19 cellular contexts compared by ENCODE assay signal in genomic region chr11:126391286-126391954, GRCh38. TPM values are rescaled to one million over a fixed set of nuclear protein-coding genes. Genes with fewer than 3 reads are reported as not detected.
DNase-seq lines count a peak whose midpoint lies in the region; ATAC-seq and TF ChIP-seq lines count a peak whose summit lies in the region.
"Had no signal": no experiment of that assay in that cellular context is flagged by ENCODE, and none has a peak within 500 bp of the region (broad histone marks: within the 10 kb centered on the region; RNA-seq: fewer than 3 reads in every experiment).

No MANE protein-coding gene starts in this region.

- H3K27me3 ChIP-seq in BLaER1 (no peaks in the 10 kb centered on the region), adrenal gland (no peaks in the 10 kb centered on the region), SK-N-SH (ENCODE audit: insufficient read depth) (no peaks in the 10 kb centered on the region)
- H3K27me3 ChIP-seq: hepatocyte had no signal

- H3K4me2 ChIP-seq in BLaER1 (peak overlapping the region; percentile 84), SK-N-SH (no peak overlapping the region)
- H3K4me2 ChIP-seq: hepatocyte had no signal

- peak overlapping the region; percentile 87 to 91 for H3K27ac Mint-ChIP-seq in natural killer cell
- H3K27ac Mint-ChIP-seq: activated CD4-positive, alpha-beta memory T cell treated with anti-CD3 and anti-CD28 coated beads, Interleukin-2, amount 10 ng/mL, durations not matched to agents 7 days and 5 days; activated naive CD8-positive, alpha-beta T cell treated with anti-CD3 and anti-CD28 coated beads, Interleukin-2, amount 10 ng/mL, durations not matched to agents 7 days and 5 days; activated T-helper 1 cell treated with anti-CD3 and anti-CD28 coated beads, Interleukin-12 subunit alpha, Interleukin-12 subunit beta, Interleukin-2, Interleukin-4 antibody, amounts not matched to agents 30 ng/mL and 10 ng/mL and 1 ng/mL, durations not matched to agents 14 hours and 24 hours and 36 hours; CD8-positive, alpha-beta T cell had no signal

- H3K9me2 ChIP-seq in SK-N-SH = no peaks in the 10 kb centered on the region

- H3K4me1 ChIP-seq in BLaER1 (peaks cover 59% of the 10 kb centered on the region), adrenal gland (replicated peaks in 1 of 2) (peaks cover 33 to 47% of the 10 kb centered on the region in 2 donors), SK-N-SH (ENCODE audit: control insufficient read depth in 1 of 2, insufficient read depth in 2 of 2, low read depth in 1 of 2, low read length in 1 of 2) (peaks cover 0 to 56% of the 10 kb centered on the region in 2 experiments; a peak in 1 of 4 replicates)
- H3K4me1 ChIP-seq: psoas muscle had no signal

- H3K9me3 ChIP-seq in BLaER1 (no peaks in the 10 kb centered on the region), KOPT-K1 (ENCODE audit: insufficient read depth, low read length, poor library complexity, severe bottlenecking) (no peaks in the 10 kb centered on the region), adrenal gland (replicated peaks in 1 of 3) (no peaks in the 10 kb centered on the region), SK-N-SH (no peaks in the 10 kb centered on the region)
- H3K9me3 ChIP-seq: psoas muscle had no signal

- no peak for TF ChIP-seq RAD21 in SK-N-SH (IDR thresholded peaks at IDR 0.05; ENCODE audit: low read length)

- ATAC-seq in natural killer cell = no peak
- ATAC-seq: CD8-positive, alpha-beta T cell had no signal

- 54 to 89% (median 72%) methylated on average over 4 to 7 of the region's 7 CpGs for WGBS in adrenal gland, 4 donors
- WGBS in SK-N-SH (ENCODE audit: low lambda C conversion rate) = 88% methylated on average over 7 of the region's 7 CpGs

- peak overlapping the region; percentile 29 for H3K4me3 Mint-ChIP-seq in natural killer cell
- H3K4me3 Mint-ChIP-seq: activated CD4-positive, alpha-beta memory T cell treated with anti-CD3 and anti-CD28 coated beads, Interleukin-2, amount 10 ng/mL, durations not matched to agents 7 days and 5 days; activated naive CD8-positive, alpha-beta T cell treated with anti-CD3 and anti-CD28 coated beads, Interleukin-2, amount 10 ng/mL, durations not matched to agents 7 days and 5 days; activated T-helper 1 cell treated with anti-CD3 and anti-CD28 coated beads, Interleukin-12 subunit alpha, Interleukin-12 subunit beta, Interleukin-2, Interleukin-4 antibody, amounts not matched to agents 30 ng/mL and 10 ng/mL and 1 ng/mL, durations not matched to agents 14 hours and 24 hours and 36 hours; CD8-positive, alpha-beta T cell; central memory CD8-positive, alpha-beta T cell had no signal

- H4K20me1 ChIP-seq in BLaER1 (peaks cover 6% of the 10 kb centered on the region; the same call in 1 of the 2 replicates), SK-N-SH (ENCODE audit: insufficient read depth) (no peaks in the 10 kb centered on the region)

- H3K79me2 ChIP-seq in SK-N-SH (ENCODE audit: insufficient read depth) = peaks cover 32% of the 10 kb centered on the region; the same call in 1 of the 2 replicates

- H3F3A ChIP-seq in SK-N-SH (replicated peaks; ENCODE audit: insufficient read depth) = no peaks in the 10 kb centered on the region

- intact Hi-C loops in adrenal gland (cut with DNase I) (no loop called here), natural killer cell (cut with micrococcal nuclease) (no loop called here)

- TF ChIP-seq CTCF in adrenal gland (IDR thresholded peaks at IDR 0.05) (no peak), natural killer cell (IDR thresholded peaks at IDR 0.05) (no peak), SK-N-SH (IDR thresholded peaks at IDR 0.05) (no peak)

- POLR2A ChIA-PET in SK-N-SH (lab: Yijun Ruan, JAX) = interaction anchor here (1.2 kb wide), 1 partner anchor 18 kb away, joined by 3 read pairs; no protein-coding TSS in a partner anchor

- H3K36me3 ChIP-seq in BLaER1 = no peaks in the 10 kb centered on the region
- H3K36me3 ChIP-seq in KOPT-K1 (ENCODE audit: insufficient read depth, low read length) = no peaks in the 10 kb centered on the region
- no peaks in the 10 kb centered on the region for H3K36me3 ChIP-seq in adrenal gland (replicated peaks in 1 of 2)
- H3K36me3 ChIP-seq in SK-N-SH (replicated peaks in 1 of 2; ENCODE audit: control insufficient read depth in 1 of 2, insufficient read depth in 2 of 2, low read length in 1 of 2) = no peaks in the 10 kb centered on the region

- TF ChIP-seq POLR2A in adrenal gland (IDR thresholded peaks at IDR 0.05) = no peak

- H3K27ac ChIP-seq in BLaER1 (peak overlapping the region; percentile 69; the same call in 1 of the 2 replicates), KOPT-K1 (ENCODE audit: low read depth, low read length, poor library complexity, severe bottlenecking) (peak overlapping the region; percentile 59), adrenal gland (peak overlapping the region; percentile 20 to 91 (median 78)), SK-N-SH (ENCODE audit: low read depth in 2 of 2, low read length in 1 of 2) (no peak overlapping the region; a peak in 1 of 4 replicates)
- H3K27ac ChIP-seq: hepatocyte, psoas muscle had no signal

- H2AFZ ChIP-seq in SK-N-SH (ENCODE audit: low read depth) = no peak overlapping the region
- H2AFZ ChIP-seq: hepatocyte had no signal

- H3K36me3 Mint-ChIP-seq in natural killer cell = no peaks in the 10 kb centered on the region
- H3K36me3 Mint-ChIP-seq: activated naive CD8-positive, alpha-beta T cell treated with anti-CD3 and anti-CD28 coated beads, Interleukin-2, amount 10 ng/mL, durations not matched to agents 7 days and 5 days; CD8-positive, alpha-beta T cell had no signal

- TF ChIP-seq EP300 in SK-N-SH (IDR thresholded peaks at IDR 0.05; ENCODE audit: borderline replicate concordance in 1 of 2, low read depth in 1 of 2, low read length in 1 of 2) = no peak

- DNase-seq in adrenal gland (peak in 1 of 7 donors; percentile 32), natural killer cell (no peak), SK-N-DZ (ENCODE audit: low spot score) (no peak), SK-N-SH (no peak)
- no peak for DNase-seq in activated CD4-positive, CD25-positive, alpha-beta regulatory T cell (lab: John Stamatoyannopoulos, UW)
- DNase-seq in activated CD4-positive, alpha-beta T cell treated with anti-CD3 and anti-CD28 coated beads, Interleukin-2, amount 50 U/mL, for 48 hours = no peak
- DNase-seq: activated CD4-positive, alpha-beta memory T cell treated with anti-CD3 and anti-CD28 coated beads, Interleukin-2, amount 10 ng/mL, durations not matched to agents 7 days and 5 days; activated naive CD8-positive, alpha-beta T cell treated with anti-CD3 and anti-CD28 coated beads, Interleukin-2, amount 10 ng/mL, durations not matched to agents 7 days and 5 days; CD8-positive, alpha-beta T cell; effector memory CD4-positive, alpha-beta T cell; kidney glomerular epithelial cell; psoas muscle; stimulated activated CD4-positive, alpha-beta T cell treated with anti-CD3 and anti-CD28 coated beads, Interleukin-12 subunit alpha, Interleukin-12 subunit beta, amount 100 ng/mL, for 4 hours; stimulated activated naive CD8-positive, alpha-beta T cell treated with anti-CD3 and anti-CD28 coated beads, Interleukin-15, Interleukin-2, amounts not matched to agents 100 U/mL and 50 U/mL, for 24 hours had no signal

- H3K4me3 ChIP-seq in BLaER1 (no peak overlapping the region), adrenal gland (no peak overlapping the region), SK-N-SH (ENCODE audit: low read depth in 2 of 2, low read length in 1 of 2) (no peak overlapping the region)
- H3K4me3 ChIP-seq: hepatocyte, psoas muscle had no signal

- no peak overlapping the region for H3K9ac ChIP-seq in BLaER1
- H3K9ac ChIP-seq in SK-N-SH = no peak overlapping the region

- no peaks in the 10 kb centered on the region for H3K9me3 Mint-ChIP-seq in natural killer cell
- H3K9me3 Mint-ChIP-seq: activated CD4-positive, alpha-beta memory T cell treated with anti-CD3 and anti-CD28 coated beads, Interleukin-2, amount 10 ng/mL, durations not matched to agents 7 days and 5 days; activated naive CD8-positive, alpha-beta T cell treated with anti-CD3 and anti-CD28 coated beads, Interleukin-2, amount 10 ng/mL, durations not matched to agents 7 days and 5 days; activated T-helper 1 cell treated with anti-CD3 and anti-CD28 coated beads, Interleukin-12 subunit alpha, Interleukin-12 subunit beta, Interleukin-2, Interleukin-4 antibody, amounts not matched to agents 30 ng/mL and 10 ng/mL and 1 ng/mL, durations not matched to agents 14 hours and 24 hours and 36 hours; CD8-positive, alpha-beta T cell; central memory CD8-positive, alpha-beta T cell had no signal

- no peaks in the 10 kb centered on the region for H3K27me3 Mint-ChIP-seq in natural killer cell (ENCODE audit: low read depth in 2 of 2)
- H3K27me3 Mint-ChIP-seq: activated CD4-positive, alpha-beta memory T cell treated with anti-CD3 and anti-CD28 coated beads, Interleukin-2, amount 10 ng/mL, durations not matched to agents 7 days and 5 days; activated naive CD8-positive, alpha-beta T cell treated with anti-CD3 and anti-CD28 coated beads, Interleukin-2, amount 10 ng/mL, durations not matched to agents 7 days and 5 days; central memory CD8-positive, alpha-beta T cell had no signal

- CTCF ChIA-PET in SK-N-SH (lab: Yijun Ruan, JAX) = interaction anchor here (3.1 kb wide), 1 partner anchor 81 kb away, joined by 11 read pairs; no protein-coding TSS in a partner anchor

- peaks cover 48 to 49% of the 10 kb centered on the region in 2 donors for H3K4me1 Mint-ChIP-seq in natural killer cell

TF ChIP-seq in SK-N-SH, 30 proteins besides CTCF, POLR2A, EP300 and RAD21 (continues in another document):
- no peak for TF ChIP-seq MAX (IDR thresholded peaks at IDR 0.05; ENCODE audit: low read depth)
- no peak for TF ChIP-seq NRF1 (IDR thresholded peaks at IDR 0.05; ENCODE audit: low read depth, low read length)
- TF ChIP-seq TAF1 (IDR thresholded peaks at IDR 0.05; ENCODE audit: borderline replicate concordance, low read depth, low read length) = no peak

RNA-seq across cellular contexts. Expression of gene ST3GAL4, which starts 35.9 kb away (rescaled TPM):
- total RNA-seq in adrenal gland (100 to 1,000 TPM; 119 to 359 (median 144) TPM), natural killer cell (10 to 100 TPM; 43.3 to 57.6 (median 47.3) TPM)
- polyA plus RNA-seq in adrenal gland (100 to 1,000 TPM; 210 to 265 (median 254) TPM), SK-N-SH (2012; rRNA removed) (27.1 and 32.0 TPM in 2 replicates)
- 10.9 and 11.7 TPM in 2 replicates for polyA plus RNA-seq in SK-N-DZ (2014; cell fraction: cytosol; rRNA removed)
- 12.8 and 13.0 TPM in 2 replicates for polyA plus RNA-seq in SK-N-DZ (2014; cell fraction: nucleus; rRNA removed)
- polyA plus RNA-seq in SK-N-SH (2012; cell fraction: cytosol; rRNA removed) = 20.6 and 30.3 TPM in 2 replicates
- 23.7 and 26.9 TPM in 2 replicates for polyA plus RNA-seq in SK-N-SH (2012; cell fraction: nucleus; rRNA removed)

Comparison
In these comparisons a context has a peak if more than half of its experiments do, and no peak if none do; other contexts are left out.
1. H3K27ac ChIP-seq: peak in BLaER1 (single experiment), KOPT-K1 (single experiment) and adrenal gland (5 of 5); none in SK-N-SH (0 of 2).